Comparison of ENCODE assay signal across 22 cellular contexts in genomic region chr19:47593860-47594259, GRCh38. TPM values are rescaled to one million over a fixed set of nuclear protein-coding genes. Genes with fewer than 3 reads are reported as not detected.
DNase-seq lines count a peak whose midpoint lies in the region; ATAC-seq, FAIRE-seq and TF ChIP-seq lines count a peak whose summit lies in the region.
"Had no signal": no experiment of that assay in that cellular context is flagged by ENCODE, and none has a peak within 500 bp of the region (broad histone marks: within the 10 kb centered on the region; RNA-seq: fewer than 3 reads in every experiment).

No MANE protein-coding gene starts in this region.

- no peak for ATAC-seq in A549
- no peak for ATAC-seq in HG03460 (IDR thresholded peaks at IDR 0.05; ENCODE audit: unreplicated experiment)

- H2BK5ac ChIP-seq in H1 (ENCODE audit: low read depth, low read length), result no peak overlapping the region; the same call in 1 of the 2 replicates

- POLR2A ChIA-PET in A549 (lab: Yijun Ruan, JAX) (no interaction called here), H1 (lab: Charles Lee; ENCODE audit: partially characterized antibody) (interaction anchor here (2.7 kb wide), 1 partner anchor 10 kb away, joined by 7 read pairs; no protein-coding TSS in a partner anchor)

- H3K36me3 ChIP-seq in H1 (ENCODE audit: control insufficient read depth in 2 of 4, insufficient read depth in 4 of 4, low read length in 3 of 4) (no peaks in the 10 kb centered on the region), adrenal gland (replicated peaks in 1 of 2) (no peaks in the 10 kb centered on the region)

- no peak overlapping the region for H2BK20ac ChIP-seq in H1 (ENCODE audit: low read length)

- FAIRE-seq in A549 (lab: Jason Lieb, UNC) (no peak), H1 (lab: Jason Lieb, UNC) (no peak)
- FAIRE-seq: D721Med, G401.6, GM12891, GM18507, HTR-8/SVneo had no signal

- no peak overlapping the region for H3K4me3 ChIP-seq in A549
- H3K4me3 ChIP-seq in H1 (ENCODE audit: extremely low read depth in 1 of 4, insufficient read depth in 2 of 4, low read depth in 3 of 4, low read length in 4 of 4), result no peak overlapping the region
- no peak overlapping the region for H3K4me3 ChIP-seq in adrenal gland

- TF ChIP-seq POLR2A in A549 (IDR thresholded peaks at IDR 0.05; ENCODE audit: low read length) (no peak), H1 (IDR thresholded peaks at IDR 0.05; ENCODE audit: control extremely low read depth in 1 of 2, low read depth in 2 of 2, low read length in 2 of 2) (no peak), adrenal gland (IDR thresholded peaks at IDR 0.05) (no peak)

- no peak overlapping the region for H3K9ac ChIP-seq in H1 (replicated peaks in 1 of 4; ENCODE audit: extremely low read depth in 1 of 4, low read depth in 3 of 4, low read length in 3 of 4)

- H4K91ac ChIP-seq in H1 (replicated peaks; ENCODE audit: insufficient read length, low read length), result no peak overlapping the region

- no peak overlapping the region for H3K23ac ChIP-seq in H1 (ENCODE audit: insufficient read length)

- H3K27me3 ChIP-seq in H1 (replicated peaks in 1 of 4; ENCODE audit: control insufficient read depth in 3 of 4, extremely low read depth in 1 of 4, insufficient read depth in 3 of 4, low read length in 3 of 4) (no peaks in the 10 kb centered on the region), adrenal gland (no peaks in the 10 kb centered on the region)

- no peak overlapping the region for H2BK120ac ChIP-seq in H1 (replicated peaks; ENCODE audit: low read depth, low read length)

- no peak overlapping the region for H2AK5ac ChIP-seq in H1 (ENCODE audit: low read depth, low read length)

- no peak overlapping the region for H3K18ac ChIP-seq in H1 (ENCODE audit: extremely low read depth, low read length)

- no peak overlapping the region for H3K27ac ChIP-seq in A549
- no peak overlapping the region for H3K27ac ChIP-seq in H1 (ENCODE audit: low read depth, low read length)
- no peak overlapping the region for H3K27ac ChIP-seq in adrenal gland
- H3K27ac ChIP-seq: C4-2B had no signal

- no peak overlapping the region for H3K56ac ChIP-seq in H1 (replicated peaks; ENCODE audit: insufficient read length, low read depth, low read length)

- H3K4ac ChIP-seq in H1 (replicated peaks; ENCODE audit: insufficient read length, low read depth, low read length), result no peak overlapping the region

- intact Hi-C loops in adrenal gland (cut with DNase I), result no loop called here

- no peak for TF ChIP-seq RAD21 in A549 (conservative IDR thresholded peaks at IDR 0.05 in 1 of 2, IDR thresholded peaks at IDR 0.05 in 1 of 2)
- no peak for TF ChIP-seq RAD21 in H1 (IDR thresholded peaks at IDR 0.05 in 1 of 2, conservative IDR thresholded peaks at IDR 0.05 in 1 of 2; ENCODE audit: low read depth in 2 of 2, low read length in 2 of 2)

- no peaks in the 10 kb centered on the region for H3K79me2 ChIP-seq in H1 (ENCODE audit: control insufficient read depth in 1 of 2, insufficient read depth in 2 of 2, low read length in 2 of 2)

- H3K4me1 ChIP-seq in A549, result peaks cover 8% of the 10 kb centered on the region
- H3K4me1 ChIP-seq in H1 (replicated peaks in 1 of 4; ENCODE audit: control insufficient read depth in 3 of 4, insufficient read depth in 4 of 4, low read length in 3 of 4), result peaks cover 0 to 6% (median 4%) of the 10 kb centered on the region in 4 experiments; a peak in 4 of 7 replicates
- H3K4me1 ChIP-seq in adrenal gland (replicated peaks in 1 of 2), result peaks cover 5 to 7% of the 10 kb centered on the region in 2 donors

- TF ChIP-seq CTCF in A549 (IDR thresholded peaks at IDR 0.05) (no peak), GM13976 (IDR thresholded peaks at IDR 0.05; ENCODE audit: borderline replicate concordance, control extremely low read depth, extremely low read depth, insufficient read depth, missing control alignments) (no peak), H1 (IDR thresholded peaks at IDR 0.05; ENCODE audit: control extremely low read depth in 1 of 3, insufficient read depth in 1 of 3, low read depth in 1 of 3, low read length in 3 of 3) (no peak), adrenal gland (IDR thresholded peaks at IDR 0.05) (no peak)

- no peak overlapping the region for H3K14ac ChIP-seq in H1 (ENCODE audit: insufficient read length)

- peaks cover 6% of the 10 kb centered on the region; the same call in 1 of the 2 replicates for H3K23me2 ChIP-seq in H1 (ENCODE audit: low read depth, low read length)

- no peaks in the 10 kb centered on the region for H4K20me1 ChIP-seq in H1 (replicated peaks in 1 of 2; ENCODE audit: control insufficient read depth in 1 of 2, insufficient read depth in 2 of 2, low read length in 2 of 2)

- no peak for TF ChIP-seq EP300 in A549 (IDR thresholded peaks at IDR 0.05)
- TF ChIP-seq EP300 in H1 (IDR thresholded peaks at IDR 0.05; ENCODE audit: borderline replicate concordance in 1 of 2, low read depth in 2 of 2, low read length in 2 of 2), result no peak

- H4K8ac ChIP-seq in H1 (ENCODE audit: extremely low read depth, insufficient read depth, low read length), result no peak overlapping the region

- H2BK15ac ChIP-seq in H1 (ENCODE audit: low read length), result 0 out of 2 replicates have a peak overlapping the region, but pooled peaks have one; percentile 61

- CTCF ChIA-PET in A549 (lab: Yijun Ruan, JAX) (interaction anchor here (0.6 to 1.7 kb wide), 5 partner anchors 78 to 140 kb away, joined by 3 to 7 read pairs (median 3); partner anchors contain the start of gene NAPA), H1 (lab: Charles Lee; ENCODE audit: partially characterized antibody) (interaction anchor here (1.0 to 1.7 kb wide), 3 partner anchors 86 to 110 kb away, joined by 3 to 5 read pairs (median 4); partner anchors contain the start of gene KPTN)

- in situ Hi-C loops in GM13976 (cut with MboI; ENCODE audit: low sequenced_read_pairs, unreplicated experiment) (no loop called here), SK-MEL-5 (cut with HindIII; ENCODE audit: low pct_unique_long_range_greater_than_20kb, low sequenced_read_pairs) (no loop called here)

- DNase-seq in A549 (ENCODE audit: low read depth in 1 of 2, low spot score in 1 of 2) (no peak), GM13976 (ENCODE audit: low spot score) (peak; percentile 4), SK-MEL-5 (ENCODE audit: low read depth, low spot score) (peak; percentile 25), H1 (ENCODE audit: low read depth in 1 of 2, low spot score in 2 of 2) (no peak), adrenal gland (no peak), NCI-H82 treated with DMSO at 0.1 percent for 48 hours (lab: John Stamatoyannopoulos, UW; ENCODE audit: unreplicated experiment) (no peak), NCI-H1048 (lab: John Stamatoyannopoulos, UW) (no peak)
- DNase-seq: ACHN; Caco-2; CD4-positive, alpha-beta T cell; HCEC 1CT; KG1 had no signal

- H4K5ac ChIP-seq in H1 (ENCODE audit: insufficient read length, low read depth, low read length), result no peak overlapping the region

- H2AFZ ChIP-seq in H1 (ENCODE audit: low read length), result peak overlapping the region; percentile 72; the same call in 1 of the 2 replicates

- WGBS in A549 (ENCODE audit: missing lambda C conversion rate), result 93% methylated on average over 6 of the region's 6 CpGs
- WGBS in H1 (ENCODE audit: extremely low coverage in 1 of 2, insufficient coverage in 1 of 2, insufficient read length in 1 of 2, insufficient replicate concordance in 2 of 2, low coverage in 1 of 2, low lambda C conversion rate in 2 of 2, missing lambda C conversion rate in 1 of 2), 2 experiments, result 81% methylated on average over 6 of the region's 6 CpGs; no CpG with 5 or more reads in 1 of the 2 experiments
- WGBS in adrenal gland, 4 donors, result 84 to 93% (median 88%) methylated on average over 6 of the region's 6 CpGs

- peaks cover 4% of the 10 kb centered on the region; the same call in 2 of the 3 replicates for H3K9me3 ChIP-seq in A549
- no peaks in the 10 kb centered on the region for H3K9me3 ChIP-seq in H1 (ENCODE audit: insufficient read depth in 2 of 2, low read depth in 1 of 2, low read length in 1 of 2)
- H3K9me3 ChIP-seq in adrenal gland (replicated peaks in 1 of 3), result no peaks in the 10 kb centered on the region
- H3K9me3 ChIP-seq: Caco-2 had no signal

- no peak overlapping the region for H3K4me2 ChIP-seq in A549
- H3K4me2 ChIP-seq in H1 (ENCODE audit: insufficient read depth in 1 of 2, low read depth in 2 of 2, low read length in 2 of 2), result no peak overlapping the region

- peak overlapping the region; percentile 52 for H2BK12ac ChIP-seq in H1 (ENCODE audit: low read depth, low read length)

- H3K79me1 ChIP-seq in H1 (ENCODE audit: low read depth, low read length), result no peaks in the 10 kb centered on the region

RNA-seq across cellular contexts. Expression of gene BICRA, which starts 15.1 kb away (rescaled TPM):
- polyA plus RNA-seq in A549 (2011; rRNA removed) (0.83 and 1.1 TPM in 2 replicates), A549 (2017; fragmentation: RNase III; extraction: RNeasy Plus Mini Kit Qiagen cat#74134 plus additional on column Dnase treatment) (12.4 to 14.6 TPM (median 12.4 TPM) in 3 replicates), H1 (2011; rRNA removed) (1.5 and 3.8 TPM in 2 replicates), adrenal gland (10 to 100 TPM in 2 of 3 donors, 1 to 10 TPM in 1; 4.3 to 24.6 (median 14.5) TPM)
- 2.2 and 3.6 TPM in 2 replicates for polyA plus RNA-seq in A549 (2012; cell fraction: cytosol; rRNA removed)
- polyA plus RNA-seq in A549 (2012; cell fraction: nucleus; rRNA removed), result 13.2 and 16.4 TPM in 2 replicates
- 5.8 and 9.0 TPM in 2 replicates for polyA minus RNA-seq in A549 (2011; rRNA and poly(A)+ RNA removed)
- 2.2 and 3.8 TPM in 2 replicates for total RNA-seq in SK-MEL-5 (2014; rRNA removed; shearing (Covaris generic))
- polyA plus RNA-seq in SK-MEL-5 (2015; cell fraction: cytosol; rRNA removed), result 17.6 and 24.6 TPM in 2 replicates
- 10.9 and 16.5 TPM in 2 replicates for polyA plus RNA-seq in SK-MEL-5 (2015; cell fraction: nucleus; rRNA removed)
- 29.2 and 30.0 TPM in 2 replicates for total RNA-seq in H1 (2021; fragmentation: NEBNext Ultra II Directional; extraction: Animal tissue kit (Norgen Biotek cat#: 25700))
- polyA plus RNA-seq in H1 (2011; cell fraction: cytosol; rRNA removed), result 2.8 TPM
- polyA plus RNA-seq in H1 (2011; cell fraction: nucleus; rRNA removed), result 6.5 TPM
- 18.9 to 23.4 TPM (median 22.8 TPM) in 4 replicates for polyA plus RNA-seq in H1 (2012, experiment 1 of 2)
- 15.5 TPM for polyA plus RNA-seq in H1 (2012, experiment 2 of 2)
- polyA plus RNA-seq in H1 (2013, experiment 1 of 2), result 11.9 TPM
- 11.1 TPM for polyA plus RNA-seq in H1 (2013, experiment 2 of 2)
- polyA minus RNA-seq in H1 (2011; rRNA and poly(A)+ RNA removed), result 5.0 and 6.5 TPM in 2 replicates
- polyA minus RNA-seq in H1 (2011; cell fraction: cytosol; rRNA and poly(A)+ RNA removed), result 10.6 TPM
- 11.7 TPM for polyA minus RNA-seq in H1 (2011; cell fraction: nucleus; rRNA and poly(A)+ RNA removed)
- 10 to 100 TPM in 4 of 8 donors, 1 to 10 TPM in 4; 5.3 to 16.8 (median 9.0) TPM for total RNA-seq in adrenal gland
- total RNA-seq: A172 had no signal

RNA-seq across cellular contexts. Expression of gene ZNF541, which starts 20.9 kb away (rescaled TPM):
- not detected in 2 replicates for polyA plus RNA-seq in A549 (2011; rRNA removed)
- polyA plus RNA-seq in A549 (2012; cell fraction: cytosol; rRNA removed), result not detected in 2 replicates
- not detected in 2 replicates for polyA plus RNA-seq in A549 (2012; cell fraction: nucleus; rRNA removed)
- polyA plus RNA-seq in A549 (2017; fragmentation: RNase III; extraction: RNeasy Plus Mini Kit Qiagen cat#74134 plus additional on column Dnase treatment), result not detected in 3 replicates
- not detected in 2 replicates for polyA minus RNA-seq in A549 (2011; rRNA and poly(A)+ RNA removed)
- total RNA-seq in SK-MEL-5 (2014; rRNA removed; shearing (Covaris generic)), result not detected in 2 replicates
- polyA plus RNA-seq in SK-MEL-5 (2015; cell fraction: cytosol; rRNA removed), result 0.45 TPM in 1 of 2 replicates, not detected in the other
- not detected in 2 replicates for polyA plus RNA-seq in SK-MEL-5 (2015; cell fraction: nucleus; rRNA removed)
- total RNA-seq in H1 (2021; fragmentation: NEBNext Ultra II Directional; extraction: Animal tissue kit (Norgen Biotek cat#: 25700)), result 0.50 TPM in 1 of 2 replicates, not detected in the other
- 0.05 and 0.11 TPM in 2 replicates for polyA plus RNA-seq in H1 (2011; rRNA removed)
- polyA plus RNA-seq in H1 (2011; cell fraction: cytosol; rRNA removed), result 0.06 TPM
- polyA plus RNA-seq in H1 (2011; cell fraction: nucleus; rRNA removed), result 0.16 TPM
- 0.06 TPM in 1 of 4 replicates, not detected in the others for polyA plus RNA-seq in H1 (2012, experiment 1 of 2)
- polyA plus RNA-seq in H1 (2012, experiment 2 of 2), result 0.04 TPM
- 0.12 TPM for polyA plus RNA-seq in H1 (2013, experiment 1 of 2)
- 0.06 TPM for polyA plus RNA-seq in H1 (2013, experiment 2 of 2)
- polyA minus RNA-seq in H1 (2011; rRNA and poly(A)+ RNA removed), result not detected in 2 replicates
- polyA minus RNA-seq in H1 (2011; cell fraction: cytosol; rRNA and poly(A)+ RNA removed), result not detected
- polyA minus RNA-seq in H1 (2011; cell fraction: nucleus; rRNA and poly(A)+ RNA removed), result not detected
- 10 to 100 TPM in 2 of 8 donors, 1 to 10 TPM in 4, under 1 TPM in 2; 0.18 to 14.0 (median 3.8) TPM for total RNA-seq in adrenal gland
- 10 to 100 TPM in 2 of 3 donors, under 1 TPM in 1; 0.18 to 14.5 (median 11.6) TPM for polyA plus RNA-seq in adrenal gland
- total RNA-seq: A172, Caco-2, H4 had no signal
- polyA plus RNA-seq: IgD-negative memory B cell had no signal

Comparison
In these comparisons a context has a peak if more than half of its experiments do, and no peak if none do; other contexts are left out.
1. DNase-seq: peak in GM13976 (single experiment) and SK-MEL-5 (single experiment); none in A549 (0 of 2), H1 (0 of 2), adrenal gland (0 of 7), NCI-H82 treated with DMSO at 0.1 percent for 48 hours (single experiment) and NCI-H1048 (single experiment).